Comparison of ENCODE assay signal across 8 cellular contexts in the genomic region with DNA sequence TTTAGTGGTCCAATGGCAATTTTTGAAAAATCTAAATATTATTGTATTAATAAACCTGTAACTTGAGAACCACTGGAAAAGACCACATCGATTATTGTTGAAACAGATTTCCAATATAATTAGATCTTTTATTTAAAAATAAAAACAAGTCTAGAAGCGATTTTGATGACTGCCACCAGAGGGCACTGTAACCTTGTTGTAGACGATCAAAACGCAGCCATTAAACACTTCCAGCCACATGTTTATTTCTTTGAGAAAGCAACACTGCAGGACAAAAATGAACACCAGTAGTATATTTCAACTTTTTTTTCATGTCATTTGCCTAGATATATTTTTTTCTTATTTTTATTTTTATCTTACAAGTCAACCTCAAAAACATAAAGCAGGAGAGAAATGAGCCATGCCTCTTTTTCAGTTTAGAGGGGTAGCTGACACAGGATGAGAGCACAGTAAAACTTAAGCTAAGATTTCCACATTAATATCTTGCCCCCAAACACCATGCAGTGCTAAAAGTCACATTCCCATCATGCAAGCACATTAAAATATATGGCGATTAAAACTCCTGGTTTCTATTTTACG.
DNase-seq lines count a peak whose midpoint lies in the region; ATAC-seq, FAIRE-seq and TF ChIP-seq lines count a peak whose summit lies in the region.

No MANE protein-coding gene starts in this region.

- ATAC-seq in GM18867 (IDR thresholded peaks at IDR 0.05; ENCODE audit: unreplicated experiment), result no peak

- no peaks in the 10 kb centered on the region for H3K9me3 Mint-ChIP-seq in stimulated activated naive CD8-positive, alpha-beta T cell treated with anti-CD3 and anti-CD28 coated beads, Interleukin-15, Interleukin-2, amounts not matched to agents 100 ng/mL and 50 ng/mL, for 24 hours

- H3K27ac Mint-ChIP-seq in stimulated activated naive CD8-positive, alpha-beta T cell treated with anti-CD3 and anti-CD28 coated beads, Interleukin-15, Interleukin-2, amounts not matched to agents 100 ng/mL and 50 ng/mL, for 24 hours, result peak overlapping the region; percentile 17

- DNase-seq in NCI-H2171 treated with DMSO at 0.1 percent for 48 hours (lab: John Stamatoyannopoulos, UW) (peak; percentile 59), choroid plexus epithelial cell (ENCODE audit: low read depth) (peak; percentile 88), midbrain (lab: John Stamatoyannopoulos, UW) (peak; percentile 73)
- DNase-seq in activated CD4-positive, CD25-positive, alpha-beta regulatory T cell treated with anti-CD3 and anti-CD28 coated beads, Interleukin-2, amount 50 U/mL, for 72 hours, result peak; percentile 56

- TF ChIP-seq CTCF in GM12872 (IDR thresholded peaks at IDR 0.05; ENCODE audit: insufficient read depth, low read depth, low read length) (peak; percentile 56), choroid plexus epithelial cell (conservative IDR thresholded peaks at IDR 0.05; ENCODE audit: low read depth, low read length) (peak; percentile 74)

- no peaks in the 10 kb centered on the region for H3K27me3 Mint-ChIP-seq in stimulated activated naive CD8-positive, alpha-beta T cell treated with anti-CD3 and anti-CD28 coated beads, Interleukin-15, Interleukin-2, amounts not matched to agents 100 ng/mL and 50 ng/mL, for 24 hours

- no peak overlapping the region for H3K4me3 ChIP-seq in choroid plexus epithelial cell (ENCODE audit: low read depth, low read length)

- peaks cover 39% of the 10 kb centered on the region for H3K4me1 Mint-ChIP-seq in stimulated activated naive CD8-positive, alpha-beta T cell treated with anti-CD3 and anti-CD28 coated beads, Interleukin-15, Interleukin-2, amounts not matched to agents 100 ng/mL and 50 ng/mL, for 24 hours (ENCODE audit: low read depth)

- H3K4me3 Mint-ChIP-seq in stimulated activated naive CD8-positive, alpha-beta T cell treated with anti-CD3 and anti-CD28 coated beads, Interleukin-15, Interleukin-2, amounts not matched to agents 100 ng/mL and 50 ng/mL, for 24 hours, result no peak overlapping the region

- peaks cover 4% of the 10 kb centered on the region for H3K36me3 Mint-ChIP-seq in stimulated activated naive CD8-positive, alpha-beta T cell treated with anti-CD3 and anti-CD28 coated beads, Interleukin-15, Interleukin-2, amounts not matched to agents 100 ng/mL and 50 ng/mL, for 24 hours (ENCODE audit: low read depth)

- FAIRE-seq in A204.1 (lab: Jason Lieb, UNC), result peak; percentile 94
